In genomic region chr7:150903627-150904026, GRCh38 we compare ENCODE assay signal across 9 cellular contexts. TPM values are rescaled to one million over a fixed set of nuclear protein-coding genes. Genes with fewer than 3 reads are reported as not detected.
DNase-seq lines count a peak whose midpoint lies in the region; ATAC-seq and TF ChIP-seq lines count a peak whose summit lies in the region.
"Had no signal": no experiment of that assay in that cellular context is flagged by ENCODE, and none has a peak within 500 bp of the region (broad histone marks: within the 10 kb centered on the region; RNA-seq: fewer than 3 reads in every experiment).

No MANE protein-coding gene starts in this region.

- peaks cover 0 to 39% (median 6%) of the 10 kb centered on the region in 3 donors for H3K4me1 ChIP-seq in gastroesophageal sphincter
- peaks cover 17% of the 10 kb centered on the region for H3K4me1 ChIP-seq in testis
- H3K4me1 ChIP-seq: parathyroid adenoma had no signal

- TF ChIP-seq EP300 in gastroesophageal sphincter (IDR thresholded peaks at IDR 0.05): no peak

- no peaks in the 10 kb centered on the region for H3K9me3 ChIP-seq in gastroesophageal sphincter
- no peaks in the 10 kb centered on the region for H3K9me3 ChIP-seq in testis

- H3K4me3 ChIP-seq in gastroesophageal sphincter: no peak overlapping the region
- no peak overlapping the region for H3K4me3 ChIP-seq in testis

- 31 to 32% methylated on average over 4 to 9 of the region's 12 CpGs for WGBS in gastroesophageal sphincter (ENCODE audit: low coverage in 1 of 2), 2 donors
- 66 to 86% methylated on average over 12 of the region's 12 CpGs for WGBS in testis, 2 donors

- intact Hi-C loops in testis (cut with DNase I; ENCODE audit: low total_unique reads): loop anchor here (5.0 kb wide), 1 partner anchor 84 kb away; no protein-coding TSS in a partner anchor

- ATAC-seq in gastroesophageal sphincter (peak; percentile 80), HG03571 (IDR thresholded peaks at IDR 0.05; ENCODE audit: unreplicated experiment) (no peak)

- DNase-seq in NCI-H526 (lab: John Stamatoyannopoulos, UW): peak; percentile 57 to 62
- DNase-seq in NCI-H526 treated with DMSO at 0.1 percent for 48 hours (lab: John Stamatoyannopoulos, UW): no peak
- peak; percentile 63 for DNase-seq in RKO (ENCODE audit: low spot score)
- peak; percentile 57 for DNase-seq in testis
- DNase-seq in 8988T: no peak
- no peak for DNase-seq in retina

- TF ChIP-seq CTCF in gastroesophageal sphincter (IDR thresholded peaks at IDR 0.05) (no peak), testis (IDR thresholded peaks at IDR 0.05) (no peak)

- H3K27me3 ChIP-seq in gastroesophageal sphincter (peaks cover 6% of the 10 kb centered on the region), testis (no peaks in the 10 kb centered on the region)

- H3K27ac ChIP-seq in gastroesophageal sphincter (peak overlapping the region; percentile 36 to 63 (median 61)), testis (no peak overlapping the region)
- H3K27ac ChIP-seq: parathyroid adenoma had no signal

- H3K36me3 ChIP-seq in gastroesophageal sphincter (no peaks in the 10 kb centered on the region), testis (ENCODE audit: low read depth, missing control alignments) (no peaks in the 10 kb centered on the region)

- TF ChIP-seq POLR2A in gastroesophageal sphincter (IDR thresholded peaks at IDR 0.05) (no peak), testis (IDR thresholded peaks at IDR 0.05) (no peak)

RNA-seq across cellular contexts. Expression of gene AOC1, which starts 51.3 kb away (rescaled TPM):
- total RNA-seq in gastroesophageal sphincter: under 1 TPM in 2 of 4 donors, not detected in 2; 0.69 TPM
- total RNA-seq in testis: 1 to 10 TPM; 2.8 to 4.5 TPM
- 6.2 TPM for polyA plus RNA-seq in testis (ENCODE audit: insufficient read depth, low read depth, low replicate concordance)

Comparison
In these comparisons a context has a peak if more than half of its experiments do, and no peak if none do; other contexts are left out.
1. DNase-seq: peak in NCI-H526 (2 of 2), RKO (single experiment) and testis (single experiment); none in NCI-H526 treated with DMSO at 0.1 percent for 48 hours (single experiment), 8988T (single experiment) and retina (single experiment).
2. H3K27ac ChIP-seq: peak in gastroesophageal sphincter (4 of 4); none in testis (0 of 2).